In the genomic region with DNA sequence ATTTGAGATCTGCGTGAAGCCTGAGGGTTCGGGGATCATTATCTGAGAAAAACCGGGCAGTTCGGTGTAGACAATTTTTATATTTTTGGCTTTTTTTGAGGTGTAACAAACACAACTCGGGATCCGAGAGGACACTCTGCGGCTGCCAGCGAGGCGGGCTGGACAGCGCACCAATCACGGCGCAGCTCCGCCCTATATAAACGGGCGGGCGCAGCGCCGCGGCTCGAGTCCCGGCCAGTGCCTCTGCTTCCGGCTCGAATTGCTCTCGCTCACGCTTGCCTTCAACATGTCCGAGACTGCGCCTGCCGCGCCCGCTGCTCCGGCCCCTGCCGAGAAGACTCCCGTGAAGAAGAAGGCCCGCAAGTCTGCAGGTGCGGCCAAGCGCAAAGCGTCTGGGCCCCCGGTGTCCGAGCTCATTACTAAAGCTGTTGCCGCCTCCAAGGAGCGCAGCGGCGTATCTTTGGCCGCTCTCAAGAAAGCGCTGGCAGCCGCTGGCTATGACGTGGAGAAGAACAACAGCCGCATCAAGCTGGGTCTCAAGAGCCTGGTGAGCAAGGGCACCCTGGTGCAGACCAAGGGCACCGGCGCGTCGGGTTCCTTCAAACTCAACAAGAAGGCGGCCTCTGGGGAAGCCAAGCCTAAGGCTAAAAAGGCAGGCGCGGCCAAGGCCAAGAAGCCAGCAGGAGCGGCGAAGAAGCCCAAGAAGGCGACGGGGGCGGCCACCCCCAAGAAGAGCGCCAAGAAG, we compare ENCODE assay signal across 8 cellular contexts.
DNase-seq lines count a peak whose midpoint lies in the region; ATAC-seq and TF ChIP-seq lines count a peak whose summit lies in the region.

No MANE protein-coding gene starts in this region.

- TF ChIP-seq CTCF in GM12875 (IDR thresholded peaks at IDR 0.05; ENCODE audit: borderline replicate concordance, insufficient read depth, low read depth, low read length), result no peak
- TF ChIP-seq CTCF in right atrium auricular region (IDR thresholded peaks at IDR 0.05), result peak in 1 of 2 donors; percentile 10
- no peak for TF ChIP-seq CTCF in psoas muscle (IDR thresholded peaks at IDR 0.05)

- H3K9me3 ChIP-seq in right atrium auricular region (no peaks in the 10 kb centered on the region), psoas muscle (no peaks in the 10 kb centered on the region)

- DNase-seq in NCI-H1436 (lab: John Stamatoyannopoulos, UW) (peak; percentile 76), right atrium auricular region (ENCODE audit: low spot score) (peak; percentile 95), psoas muscle (peak; percentile 90 to 96)

- H3K27me3 ChIP-seq in right atrium auricular region (no peaks in the 10 kb centered on the region), psoas muscle (ENCODE audit: insufficient read depth in 3 of 3, low read length in 2 of 3) (no peaks in the 10 kb centered on the region)

- 0 to 1% (median 1%) methylated on average over 56 to 61 of the region's 61 CpGs for WGBS in psoas muscle, 3 donors
- WGBS in urinary bladder, result under 1% methylated on average over 61 of the region's 61 CpGs

- H3K27ac ChIP-seq in angular gyrus (ENCODE audit: low read depth, low read length), result peak overlapping the region; percentile 85
- peak overlapping the region; percentile 96 to 97 for H3K27ac ChIP-seq in right atrium auricular region
- peak overlapping the region; percentile 98 for H3K27ac ChIP-seq in psoas muscle
- peak overlapping the region; percentile 94 for H3K27ac ChIP-seq in urinary bladder (ENCODE audit: low read depth)

- H3K4me1 ChIP-seq in right atrium auricular region, result peaks cover 0 to 20% of the 10 kb centered on the region in 2 donors
- peaks cover 15% of the 10 kb centered on the region for H3K4me1 ChIP-seq in psoas muscle
- H3K4me1 ChIP-seq in urinary bladder (ENCODE audit: insufficient read depth), result no peaks in the 10 kb centered on the region

- H3K4me3 Mint-ChIP-seq in T-helper 1 cell treated with Interleukin-12 subunit alpha and Interleukin-12 subunit beta and Interleukin-4 antibody, amounts not matched to agents 30 μg/mL and 1 μg/mL, for 36 hours, result peak overlapping the region; percentile 89

- peaks cover 9% of the 10 kb centered on the region for H3K36me3 Mint-ChIP-seq in T-helper 1 cell treated with Interleukin-12 subunit alpha and Interleukin-12 subunit beta and Interleukin-4 antibody, amounts not matched to agents 30 μg/mL and 1 μg/mL, for 36 hours (ENCODE audit: low read depth)

- H3K27me3 Mint-ChIP-seq in T-helper 1 cell treated with Interleukin-12 subunit alpha and Interleukin-12 subunit beta and Interleukin-4 antibody, amounts not matched to agents 30 μg/mL and 1 μg/mL, for 36 hours (ENCODE audit: low read depth), result peaks cover 18% of the 10 kb centered on the region

- H3K36me3 ChIP-seq in right atrium auricular region, result no peaks in the 10 kb centered on the region
- no peaks in the 10 kb centered on the region for H3K36me3 ChIP-seq in psoas muscle (ENCODE audit: insufficient read depth in 1 of 2, low read depth in 1 of 2)
- H3K36me3 ChIP-seq in urinary bladder (ENCODE audit: insufficient read depth), result no peaks in the 10 kb centered on the region

- H3K4me3 ChIP-seq in GM12875 (ENCODE audit: low read depth, low read length) (peak overlapping the region; percentile 75), right atrium auricular region (peak overlapping the region; percentile 67 to 84), psoas muscle (peak overlapping the region; percentile 88), urinary bladder (ENCODE audit: low read depth, low read length) (peak overlapping the region; percentile 57)

- ATAC-seq in HG02759 (IDR thresholded peaks at IDR 0.05; ENCODE audit: unreplicated experiment), result peak; percentile 57
- peak; percentile 82 to 86 (median 84) for ATAC-seq in psoas muscle

- H3K27ac Mint-ChIP-seq in T-helper 1 cell treated with Interleukin-12 subunit alpha and Interleukin-12 subunit beta and Interleukin-4 antibody, amounts not matched to agents 30 μg/mL and 1 μg/mL, for 36 hours, result peak overlapping the region; percentile 98

- no peaks in the 10 kb centered on the region for H3K9me3 Mint-ChIP-seq in T-helper 1 cell treated with Interleukin-12 subunit alpha and Interleukin-12 subunit beta and Interleukin-4 antibody, amounts not matched to agents 30 μg/mL and 1 μg/mL, for 36 hours

- intact Hi-C loops in psoas muscle (cut with DNase I), result loop anchor here in 1 of 2 donors (2.0 kb wide), 1 partner anchor 33 kb away; a partner anchor contains a TSS

- H3K4me1 Mint-ChIP-seq in T-helper 1 cell treated with Interleukin-12 subunit alpha and Interleukin-12 subunit beta and Interleukin-4 antibody, amounts not matched to agents 30 μg/mL and 1 μg/mL, for 36 hours (ENCODE audit: low read depth), result peaks cover 35% of the 10 kb centered on the region

Comparison
In these comparisons a context has a peak if more than half of its experiments do, and no peak if none do; other contexts are left out.
1. Peak in every context shown above with its lines: DNase-seq, ATAC-seq, H3K4me3 ChIP-seq and H3K27ac ChIP-seq.